In genomic region chr19:45380107-45380506, GRCh38 we compare ENCODE assay signal across 20 cellular contexts. TPM values are rescaled to one million over a fixed set of nuclear protein-coding genes. Genes with fewer than 3 reads are reported as not detected.
DNase-seq lines count a peak whose midpoint lies in the region; ATAC-seq, FAIRE-seq and TF ChIP-seq lines count a peak whose summit lies in the region.
"Had no signal": no experiment of that assay in that cellular context is flagged by ENCODE, and none has a peak within 500 bp of the region (broad histone marks: within the 10 kb centered on the region; RNA-seq: fewer than 3 reads in every experiment).

No MANE protein-coding gene starts in this region.

- H4K20me1 ChIP-seq in keratinocyte (ENCODE audit: control insufficient read depth, extremely low read depth, insufficient read depth, low read length): no peaks in the 10 kb centered on the region

- H3K27ac ChIP-seq in cardiac muscle cell: peak overlapping the region; percentile 39
- no peak overlapping the region for H3K27ac ChIP-seq in heart right ventricle
- H3K27ac ChIP-seq in SJSA1: peak overlapping the region; percentile 32; the same call in 1 of the 2 replicates
- H3K27ac ChIP-seq in keratinocyte (ENCODE audit: control insufficient read depth, insufficient read depth, low read length): peak overlapping the region; percentile 1
- H3K27ac ChIP-seq in suprapubic skin: no peak overlapping the region

- peaks cover 2% of the 10 kb centered on the region for H3K79me2 ChIP-seq in keratinocyte (ENCODE audit: control insufficient read depth, insufficient read depth, low read length)

- dilution Hi-C loops in keratinocyte (cut with MboI; ENCODE audit: extremely low pct_ligation_motif_present, low sequenced_read_pairs): no loop called here

- intact Hi-C loops in heart right ventricle (cut with DNase I): no loop called here

- TF ChIP-seq POLR2A in suprapubic skin (IDR thresholded peaks at IDR 0.05): no peak

- H3K36me3 ChIP-seq in cardiac muscle cell: no peaks in the 10 kb centered on the region
- peaks cover 0 to 35% (median 0%) of the 10 kb centered on the region in 9 donors for H3K36me3 ChIP-seq in heart right ventricle
- no peaks in the 10 kb centered on the region for H3K36me3 ChIP-seq in SJSA1
- H3K36me3 ChIP-seq in keratinocyte (ENCODE audit: control insufficient read depth in 2 of 2, extremely low read depth in 1 of 2, insufficient read depth in 2 of 2, low read length in 2 of 2): peaks cover 13 to 21% of the 10 kb centered on the region in 2 experiments
- peaks cover 8% of the 10 kb centered on the region for H3K36me3 ChIP-seq in suprapubic skin

- TF ChIP-seq CTCF in cardiac muscle cell (IDR thresholded peaks at IDR 0.05; ENCODE audit: low read depth, low read length) (no peak), heart right ventricle (IDR thresholded peaks at IDR 0.05) (no peak), keratinocyte (optimal IDR thresholded peaks at IDR 0.05 in 1 of 3, IDR thresholded peaks at IDR 0.05 in 1 of 3, conservative IDR thresholded peaks at IDR 0.05 in 1 of 3; ENCODE audit: extremely low read depth in 1 of 3, insufficient read depth in 2 of 3, low read length in 3 of 3) (no peak), suprapubic skin (IDR thresholded peaks at IDR 0.05) (no peak)

- no peak overlapping the region for H3K9ac ChIP-seq in keratinocyte (ENCODE audit: control insufficient read depth, extremely low read depth, insufficient read depth, low read length)

- H3K27me3 ChIP-seq in cardiac muscle cell (peaks cover 3% of the 10 kb centered on the region), heart right ventricle (peaks cover 0 to 14% (median 7%) of the 10 kb centered on the region in 7 donors), SJSA1 (replicated peaks) (no peaks in the 10 kb centered on the region), keratinocyte (ENCODE audit: control insufficient read depth, extremely low read depth, insufficient read depth, low read length) (no peaks in the 10 kb centered on the region), suprapubic skin (peaks cover 3% of the 10 kb centered on the region)

- H3K9me3 ChIP-seq in cardiac muscle cell (ENCODE audit: low read depth) (no peaks in the 10 kb centered on the region), heart right ventricle (no peaks in the 10 kb centered on the region), SJSA1 (replicated peaks) (0 out of 2 replicates have a peak, but pooled peaks cover 3% of the 10 kb centered on the region), keratinocyte (ENCODE audit: control insufficient read depth, low read depth, low read length) (no peaks in the 10 kb centered on the region), suprapubic skin (no peaks in the 10 kb centered on the region)

- H2AFZ ChIP-seq in keratinocyte (ENCODE audit: control insufficient read depth, low read length): no peak overlapping the region

- no peak for DNase-seq in cardiac muscle cell (ENCODE audit: low read depth in 1 of 2, low spot score in 1 of 2)
- DNase-seq in heart right ventricle: no peak
- DNase-seq in SJSA1 (ENCODE audit: low read depth in 1 of 2, low spot score in 2 of 2): no peak
- DNase-seq in keratinocyte (ENCODE audit: low read depth, low spot score): no peak
- no peak for DNase-seq in GM19238 (ENCODE audit: insufficient read length, low spot score)
- DNase-seq in suprapubic skin (ENCODE audit: low spot score in 2 of 2): no peak
- DNase-seq in central memory CD4-positive, alpha-beta T cell: no peak
- DNase-seq: C1 segment of cervical spinal cord, DMS 273 treated with DMSO at 0.1 percent for 48 hours, GDM1, NCI-H1436, NCI-H2029 treated with DMSO at 0.1 percent for 48 hours, NCI-H2171 treated with DMSO at 0.1 percent for 48 hours, NCI-H446 treated with DMSO at 0.1 percent for 48 hours had no signal

- no peak overlapping the region for H3K4me2 ChIP-seq in keratinocyte (ENCODE audit: control insufficient read depth, extremely low read depth, insufficient read depth, low read depth, low read length)

- H3K4me3 ChIP-seq in cardiac muscle cell (no peak overlapping the region), heart right ventricle (no peak overlapping the region), SJSA1 (no peak overlapping the region), keratinocyte (ENCODE audit: control insufficient read depth in 2 of 3, extremely low read depth in 1 of 3, insufficient read depth in 2 of 3, low read depth in 1 of 3, low read length in 3 of 3) (no peak overlapping the region), suprapubic skin (no peak overlapping the region)
- H3K4me3 ChIP-seq: K562 had no signal

- FAIRE-seq in keratinocyte (lab: Jason Lieb, UNC): no peak
- FAIRE-seq: A204.1, GM12891, GM18507, K562 had no signal

- H3K4me1 ChIP-seq in cardiac muscle cell (ENCODE audit: low read depth) (peaks cover 7% of the 10 kb centered on the region), heart right ventricle (peaks cover 0 to 13% (median 3%) of the 10 kb centered on the region in 9 donors), SJSA1 (replicated peaks) (peaks cover 38% of the 10 kb centered on the region), keratinocyte (ENCODE audit: control insufficient read depth, extremely low read depth, insufficient read depth, low read length) (peaks cover 21% of the 10 kb centered on the region), suprapubic skin (no peaks in the 10 kb centered on the region)

- WGBS in heart right ventricle, 2 donors: 69 to 84% methylated on average over 1 of the region's 1 CpG
- WGBS in suprapubic skin: 73% methylated on average over 1 of the region's 1 CpG

- TF ChIP-seq EP300 in suprapubic skin (IDR thresholded peaks at IDR 0.05): no peak

- H3K9me1 ChIP-seq in keratinocyte (ENCODE audit: control insufficient read depth, extremely low read depth, insufficient read depth, low read length): no peaks in the 10 kb centered on the region

- no peak for ATAC-seq in heart right ventricle
- ATAC-seq in HG02938 (IDR thresholded peaks at IDR 0.05; ENCODE audit: unreplicated experiment): no peak
- ATAC-seq: K562 had no signal

RNA-seq across cellular contexts. Expression of gene ERCC2, which starts 9.7 kb away (rescaled TPM):
- total RNA-seq in cardiac muscle cell: 45.4 and 69.1 TPM in 2 replicates
- polyA plus RNA-seq in cardiac muscle cell: 19.2 and 28.2 TPM in 2 replicates
- total RNA-seq in heart right ventricle: 10 to 100 TPM; 11.4 to 15.2 (median 14.1) TPM
- polyA plus RNA-seq in heart right ventricle: 10 to 100 TPM in 1 of 2 donors, 1 to 10 TPM in 1; 6.5 to 11.8 TPM
- total RNA-seq in SJSA1 (2014; rRNA removed; shearing (Covaris generic)): 45.8 and 63.4 TPM in 2 replicates
- 24.7 to 34.4 TPM (median 27.6 TPM) in 3 replicates for polyA plus RNA-seq in keratinocyte
- polyA plus RNA-seq in keratinocyte (2011; ENCODE audit: low read depth): 2.9 TPM
- polyA plus RNA-seq in keratinocyte (2011; cell fraction: cytosol; rRNA removed): 24.4 and 26.6 TPM in 2 replicates
- 51.5 and 59.4 TPM in 2 replicates for polyA plus RNA-seq in keratinocyte (2011; cell fraction: nucleus; rRNA removed)
- 7.5 and 32.9 TPM in 2 replicates for polyA plus RNA-seq in keratinocyte (2012; ENCODE audit: low replicate concordance)
- 34.5 to 96.1 TPM (median 45.2 TPM) in 3 replicates for polyA minus RNA-seq in keratinocyte
- 29.7 TPM for polyA minus RNA-seq in keratinocyte (2011; cell fraction: cytosol; rRNA and poly(A)+ RNA removed)
- 21.5 and 25.8 TPM in 2 replicates for polyA minus RNA-seq in keratinocyte (2011; cell fraction: nucleus; rRNA and poly(A)+ RNA removed)
- 10 to 100 TPM; 10.2 to 22.3 (median 14.1) TPM for total RNA-seq in suprapubic skin

RNA-seq across cellular contexts. Expression of gene PPP1R13L, which starts 24.8 kb away (rescaled TPM):
- total RNA-seq in cardiac muscle cell (49.7 and 118 TPM in 2 replicates), heart right ventricle (100 to 1,000 TPM; 134 to 204 (median 166) TPM), suprapubic skin (100 to 1,000 TPM; 195 to 597 (median 280) TPM)
- polyA plus RNA-seq in cardiac muscle cell (39.5 and 54.1 TPM in 2 replicates), heart right ventricle (100 to 1,000 TPM in 1 of 2 donors, 10 to 100 TPM in 1; 85.2 to 265 TPM), keratinocyte (31.2 to 94.8 TPM (median 38.3 TPM) in 3 replicates)
- 5.1 and 5.6 TPM in 2 replicates for total RNA-seq in SJSA1 (2014; rRNA removed; shearing (Covaris generic))
- 90.7 TPM for polyA plus RNA-seq in keratinocyte (2011; ENCODE audit: low read depth)
- polyA plus RNA-seq in keratinocyte (2011; cell fraction: cytosol; rRNA removed): 63.8 and 111 TPM in 2 replicates
- polyA plus RNA-seq in keratinocyte (2011; cell fraction: nucleus; rRNA removed): 184 and 244 TPM in 2 replicates
- 205 and 317 TPM in 2 replicates for polyA plus RNA-seq in keratinocyte (2012; ENCODE audit: low replicate concordance)
- polyA minus RNA-seq in keratinocyte: 45.6 to 117 TPM (median 49.2 TPM) in 3 replicates
- polyA minus RNA-seq in keratinocyte (2011; cell fraction: cytosol; rRNA and poly(A)+ RNA removed): 168 TPM
- polyA minus RNA-seq in keratinocyte (2011; cell fraction: nucleus; rRNA and poly(A)+ RNA removed): 82.1 and 99.1 TPM in 2 replicates

RNA-seq across cellular contexts. Expression of gene POLR1G, which starts 26.3 kb away (rescaled TPM):
- total RNA-seq in cardiac muscle cell: 6.5 and 17.8 TPM in 2 replicates
- 6.0 and 6.6 TPM in 2 replicates for polyA plus RNA-seq in cardiac muscle cell
- total RNA-seq in heart right ventricle: 1 to 10 TPM; 4.1 to 9.8 (median 5.6) TPM
- polyA plus RNA-seq in heart right ventricle: 1 to 10 TPM; 5.1 to 8.2 TPM
- total RNA-seq in SJSA1 (2014; rRNA removed; shearing (Covaris generic)): 10.5 and 25.5 TPM in 2 replicates
- 8.0 to 16.8 TPM (median 9.8 TPM) in 3 replicates for polyA plus RNA-seq in keratinocyte
- polyA plus RNA-seq in keratinocyte (2011; ENCODE audit: low read depth): 7.1 TPM
- 5.9 and 10.6 TPM in 2 replicates for polyA plus RNA-seq in keratinocyte (2011; cell fraction: cytosol; rRNA removed)
- polyA plus RNA-seq in keratinocyte (2011; cell fraction: nucleus; rRNA removed): 9.5 and 11.2 TPM in 2 replicates
- polyA plus RNA-seq in keratinocyte (2012; ENCODE audit: low replicate concordance): 5.5 and 14.5 TPM in 2 replicates
- polyA minus RNA-seq in keratinocyte: 2.8 to 8.4 TPM (median 2.9 TPM) in 3 replicates
- 8.4 TPM for polyA minus RNA-seq in keratinocyte (2011; cell fraction: cytosol; rRNA and poly(A)+ RNA removed)
- polyA minus RNA-seq in keratinocyte (2011; cell fraction: nucleus; rRNA and poly(A)+ RNA removed): 5.2 and 5.7 TPM in 2 replicates
- 10 to 100 TPM in 2 of 4 donors, 1 to 10 TPM in 2; 4.7 to 12.2 (median 8.0) TPM for total RNA-seq in suprapubic skin

RNA-seq across cellular contexts. Expression of gene KLC3, which starts 39.6 kb away (rescaled TPM):
- total RNA-seq in cardiac muscle cell (2.4 and 4.0 TPM in 2 replicates), heart right ventricle (under 1 TPM in 2 of 10 donors, not detected in 8; 0.14 TPM), suprapubic skin (100 to 1,000 TPM in 3 of 4 donors, 10 to 100 TPM in 1; 73.4 to 132 (median 109) TPM)
- polyA plus RNA-seq in cardiac muscle cell (1.8 and 3.7 TPM in 2 replicates), heart right ventricle (under 1 TPM in 1 of 2 donors, not detected in 1; 0.16 TPM), keratinocyte (14.7 to 27.9 TPM (median 15.3 TPM) in 3 replicates)
- 0.37 TPM in 1 of 2 replicates, not detected in the other for total RNA-seq in SJSA1 (2014; rRNA removed; shearing (Covaris generic))
- polyA plus RNA-seq in keratinocyte (2011; ENCODE audit: low read depth): 59.9 TPM
- 7.2 and 22.3 TPM in 2 replicates for polyA plus RNA-seq in keratinocyte (2011; cell fraction: cytosol; rRNA removed)
- polyA plus RNA-seq in keratinocyte (2011; cell fraction: nucleus; rRNA removed): 12.1 and 18.4 TPM in 2 replicates
- polyA plus RNA-seq in keratinocyte (2012; ENCODE audit: low replicate concordance): 35.8 and 57.4 TPM in 2 replicates
- 6.2 to 11.3 TPM (median 10.3 TPM) in 3 replicates for polyA minus RNA-seq in keratinocyte
- polyA minus RNA-seq in keratinocyte (2011; cell fraction: cytosol; rRNA and poly(A)+ RNA removed): 31.7 TPM
- 7.8 and 10.4 TPM in 2 replicates for polyA minus RNA-seq in keratinocyte (2011; cell fraction: nucleus; rRNA and poly(A)+ RNA removed)
- total RNA-seq: H4 had no signal

RNA-seq across cellular contexts. Expression of gene ERCC1, which starts 43.6 kb away (rescaled TPM):
- total RNA-seq in cardiac muscle cell (120 and 164 TPM in 2 replicates), heart right ventricle (100 to 1,000 TPM; 113 to 194 (median 136) TPM), suprapubic skin (100 to 1,000 TPM; 102 to 120 (median 106) TPM)
- polyA plus RNA-seq in cardiac muscle cell (138 and 169 TPM in 2 replicates), heart right ventricle (100 to 1,000 TPM; 147 to 183 TPM), keratinocyte (175 to 250 TPM (median 208 TPM) in 3 replicates)
- total RNA-seq in SJSA1 (2014; rRNA removed; shearing (Covaris generic)): 102 and 247 TPM in 2 replicates
- 82.8 TPM for polyA plus RNA-seq in keratinocyte (2011; ENCODE audit: low read depth)
- polyA plus RNA-seq in keratinocyte (2011; cell fraction: cytosol; rRNA removed): 164 and 279 TPM in 2 replicates
- 216 and 294 TPM in 2 replicates for polyA plus RNA-seq in keratinocyte (2011; cell fraction: nucleus; rRNA removed)
- 116 and 285 TPM in 2 replicates for polyA plus RNA-seq in keratinocyte (2012; ENCODE audit: low replicate concordance)
- 165 to 373 TPM (median 217 TPM) in 3 replicates for polyA minus RNA-seq in keratinocyte
- 284 TPM for polyA minus RNA-seq in keratinocyte (2011; cell fraction: cytosol; rRNA and poly(A)+ RNA removed)
- 59.1 and 65.1 TPM in 2 replicates for polyA minus RNA-seq in keratinocyte (2011; cell fraction: nucleus; rRNA and poly(A)+ RNA removed)

Comparison
In these comparisons a context has a peak if more than half of its experiments do, and no peak if none do; other contexts are left out.
1. H3K27ac ChIP-seq: peak in cardiac muscle cell (single experiment), SJSA1 (single experiment) and keratinocyte (single experiment); none in heart right ventricle (0 of 10) and suprapubic skin (single experiment).